25 cellular contexts compared by ENCODE assay signal in the genomic region with DNA sequence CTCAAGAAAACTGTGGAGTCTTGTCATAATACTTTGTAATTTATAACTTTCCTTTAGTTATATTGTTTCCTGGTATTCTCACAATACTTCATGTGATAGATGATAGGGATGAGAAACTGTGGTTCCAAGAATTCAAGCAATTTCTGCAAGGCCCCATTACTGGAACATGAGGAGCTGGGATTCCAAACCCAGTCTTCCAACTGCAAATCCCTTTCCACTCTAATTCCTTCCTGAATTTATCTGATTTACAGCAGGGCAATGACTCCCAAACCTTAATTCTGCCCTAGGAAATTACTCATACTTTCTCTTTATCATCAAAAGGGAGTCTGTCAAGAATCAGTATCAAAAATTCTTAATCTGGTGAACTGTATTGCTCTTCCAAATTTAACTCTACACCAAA. TPM values are rescaled to one million over a fixed set of nuclear protein-coding genes. Genes with fewer than 3 reads are reported as not detected.
"Had no signal": no experiment of that assay in that cellular context is flagged by ENCODE, and none has a peak within 500 bp of the region (broad histone marks: within the 10 kb centered on the region; RNA-seq: fewer than 3 reads in every experiment).

No MANE protein-coding gene starts in this region.

- H3K27ac Mint-ChIP-seq: effector memory CD8-positive, alpha-beta T cell; immature natural killer cell; memory B cell; naive B cell; natural killer cell treated with Interleukin-12 subunit alpha and Interleukin-12 subunit beta and Interleukin-15 and Interleukin-18, amount 100 ng/mL, for 72 hours; neural progenitor cell; progenitor cell of endocrine pancreas had no signal

- H3K27me3 Mint-ChIP-seq: progenitor cell of endocrine pancreas had no signal

- H3K36me3 ChIP-seq: neural progenitor cell, right atrium auricular region, stomach, thyroid gland had no signal

- H3K27ac ChIP-seq: neural progenitor cell, parathyroid adenoma, right atrium auricular region, stomach, thyroid gland had no signal

- H3K4me2 ChIP-seq: neural progenitor cell, smooth muscle cell had no signal

- H3K9me3 Mint-ChIP-seq: effector memory CD8-positive, alpha-beta T cell; natural killer cell treated with Interleukin-12 subunit alpha and Interleukin-12 subunit beta and Interleukin-15 and Interleukin-18, amount 100 ng/mL, for 72 hours; neural progenitor cell had no signal

- DNase-seq: cortex of kidney; effector memory CD8-positive, alpha-beta T cell; hypothalamus; immature natural killer cell; islet precursor cell; kidney glomerular epithelial cell; naive B cell; stimulated activated CD4-positive, alpha-beta T cell treated with anti-CD3 and anti-CD28 coated beads, Interleukin-12 subunit alpha, Interleukin-12 subunit beta, amount 100 ng/mL, for 4 hours; stimulated activated CD4-positive, alpha-beta T cell treated with anti-CD3 and anti-CD28 coated beads, Interleukin-1b, Interleukin-23, amount 100 ng/mL, for 48 hours; stimulated activated CD4-positive, alpha-beta T cell treated with anti-CD3 and anti-CD28 coated beads, Interleukin-4, amount 100 ng/mL, for 1 hour; stimulated activated CD8-positive, alpha-beta memory T cell treated with anti-CD3 and anti-CD28 coated beads, Interleukin-4, amount 100 ng/mL, for 48 hours; stimulated activated naive CD4-positive, alpha-beta T cell; stomach; thyroid gland; trophoblast cell had no signal

- H3K27me3 ChIP-seq: neural progenitor cell, right atrium auricular region, stomach, thyroid gland had no signal

- H3K9me3 ChIP-seq: right atrium auricular region, stomach, thyroid gland had no signal

- H3K4me3 ChIP-seq: lung, neural progenitor cell, right atrium auricular region, smooth muscle cell, stomach, thyroid gland had no signal

- H3K4me3 Mint-ChIP-seq: effector memory CD8-positive, alpha-beta T cell; immature natural killer cell; memory B cell; naive B cell; natural killer cell treated with Interleukin-12 subunit alpha and Interleukin-12 subunit beta and Interleukin-15 and Interleukin-18, amount 100 ng/mL, for 72 hours; neural progenitor cell had no signal

- H3K9ac ChIP-seq: neural progenitor cell, parathyroid adenoma had no signal

- H3K79me2 ChIP-seq: parathyroid adenoma had no signal

- H3K36me3 Mint-ChIP-seq: immature natural killer cell; memory B cell; naive B cell; natural killer cell treated with Interleukin-12 subunit alpha and Interleukin-12 subunit beta and Interleukin-15 and Interleukin-18, amount 100 ng/mL, for 72 hours; neural progenitor cell had no signal

- H3K4me1 ChIP-seq: neural progenitor cell, parathyroid adenoma, right atrium auricular region, stomach, thyroid gland had no signal

- FAIRE-seq: endometrium, frontal cortex had no signal

- H2AFZ ChIP-seq: neural progenitor cell, parathyroid adenoma had no signal

- H3K4me1 Mint-ChIP-seq: immature natural killer cell, neural progenitor cell had no signal

RNA-seq across cellular contexts. Expression of a gene that starts 41.7 kb away (rescaled TPM):
- total RNA-seq: natural killer cell treated with Interleukin-12 subunit alpha and Interleukin-12 subunit beta and Interleukin-15 and Interleukin-18, amount 100 ng/mL, for 72 hours had no signal
- polyA plus RNA-seq: immature natural killer cell had no signal
